ENCODE assay signal across 8 cellular contexts in the genomic region with DNA sequence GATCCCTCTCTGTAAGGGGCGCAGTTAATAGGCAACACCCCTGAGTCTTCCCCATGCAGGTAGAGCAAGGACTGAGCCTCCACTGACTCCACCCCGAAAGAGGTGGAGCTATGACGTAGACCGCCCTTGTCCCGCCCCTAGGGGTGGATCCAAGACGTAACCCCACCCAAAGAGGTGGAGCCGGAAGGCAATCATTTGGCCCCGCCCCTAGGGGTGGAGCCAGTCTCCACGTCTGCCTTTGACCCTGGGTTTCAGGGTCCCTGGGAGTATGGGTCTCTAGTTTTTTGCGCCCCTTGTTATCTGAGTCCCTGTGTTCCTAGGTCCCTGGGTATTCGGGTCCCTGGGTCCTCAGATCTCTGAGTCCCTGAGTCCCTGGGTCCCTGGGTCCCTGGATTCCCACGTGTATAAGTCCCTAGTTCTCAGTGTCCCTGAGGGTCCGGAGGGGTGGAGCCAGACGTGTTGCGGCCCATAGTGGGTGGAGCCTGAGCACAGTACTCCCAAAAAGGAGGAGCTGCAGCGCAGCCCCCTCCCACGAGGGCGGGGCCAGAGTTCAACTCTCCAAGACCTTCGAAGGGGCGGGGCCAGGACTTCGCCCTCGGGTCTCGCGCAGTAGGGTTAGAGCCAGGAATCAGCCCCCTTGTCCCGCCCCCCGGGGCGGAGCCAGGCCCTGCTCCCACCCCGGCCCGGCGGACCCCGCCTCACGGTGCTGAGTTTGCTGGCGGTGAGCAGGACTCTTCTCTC. TPM values are rescaled to one million over a fixed set of nuclear protein-coding genes. Genes with fewer than 3 reads are reported as not detected.
DNase-seq lines count a peak whose midpoint lies in the region; ATAC-seq and TF ChIP-seq lines count a peak whose summit lies in the region.

No MANE protein-coding gene starts in this region.

- peaks cover 30 to 69% of the 10 kb centered on the region in 2 donors for H3K36me3 Mint-ChIP-seq in CD14-positive monocyte

- DNase-seq in NCI-H146 (lab: John Stamatoyannopoulos, UW) (peak; percentile 73), NCI-H146 treated with DMSO at 0.1 percent for 48 hours (lab: John Stamatoyannopoulos, UW; ENCODE audit: unreplicated experiment) (no peak), T-helper 2 cell (peak; percentile 40 to 62 (median 55)), astrocyte of the spinal cord (ENCODE audit: low read depth, low spot score) (peak; percentile 30), skeletal muscle cell (ENCODE audit: low read depth) (no peak), CD14-positive monocyte (ENCODE audit: low spot score) (no peak)

- H3K4me3 ChIP-seq in astrocyte of the spinal cord (ENCODE audit: low read depth, low read length) = peak overlapping the region; percentile 7
- H3K4me3 ChIP-seq in iPS-11a (ENCODE audit: low read depth, low read length) = peak overlapping the region; percentile 56
- H3K4me3 ChIP-seq in skeletal muscle cell (ENCODE audit: low read depth, low read length) = peak overlapping the region; percentile 27

- peaks cover 0 to 1% (median 0%) of the 10 kb centered on the region in 3 donors for H3K27me3 Mint-ChIP-seq in CD14-positive monocyte (ENCODE audit: low read depth in 3 of 3)

- in situ Hi-C loops in astrocyte of the spinal cord (cut with HindIII; ENCODE audit: low sequenced_read_pairs) = no loop called here

- ATAC-seq in GM18870 (IDR thresholded peaks at IDR 0.05; ENCODE audit: unreplicated experiment) = no peak

- H3K4me1 Mint-ChIP-seq in CD14-positive monocyte = peaks cover 14% of the 10 kb centered on the region

- H3K9me3 Mint-ChIP-seq in CD14-positive monocyte = peaks cover 0 to 8% (median 0%) of the 10 kb centered on the region in 7 donors

- TF ChIP-seq CTCF in astrocyte of the spinal cord (IDR thresholded peaks at IDR 0.05; ENCODE audit: low read depth, low read length) = no peak
- TF ChIP-seq CTCF in CD14-positive monocyte (IDR thresholded peaks at IDR 0.05) = no peak

- intact Hi-C loops in CD14-positive monocyte (cut with micrococcal nuclease) = no loop called here

- peak overlapping the region in 2 of 7 donors; percentile 25 to 69 for H3K27ac Mint-ChIP-seq in CD14-positive monocyte

- H3K4me3 Mint-ChIP-seq in CD14-positive monocyte = no peak overlapping the region

RNA-seq across cellular contexts. Expression of a gene that starts 5.3 kb away (rescaled TPM):
- 10 to 100 TPM; 11.2 to 20.5 TPM for polyA plus RNA-seq in CD14-positive monocyte

RNA-seq across cellular contexts. Expression of a gene that starts 12.3 kb away (rescaled TPM):
- polyA plus RNA-seq in CD14-positive monocyte = not detected

RNA-seq across cellular contexts. Expression of a gene that starts 16.7 kb away (rescaled TPM):
- polyA plus RNA-seq in CD14-positive monocyte = under 1 TPM in 1 of 2 donors, not detected in 1; 0.15 TPM

RNA-seq across cellular contexts. Expression of a gene that starts 25.8 kb away (rescaled TPM):
- not detected for polyA plus RNA-seq in CD14-positive monocyte

RNA-seq across cellular contexts. Expression of a gene that starts 42.8 kb away (rescaled TPM):
- polyA plus RNA-seq in CD14-positive monocyte = not detected

Comparison
In these comparisons a context has a peak if more than half of its experiments do, and no peak if none do; other contexts are left out.
1. DNase-seq: peak in NCI-H146 (single experiment), T-helper 2 cell (5 of 5) and astrocyte of the spinal cord (single experiment); none in NCI-H146 treated with DMSO at 0.1 percent for 48 hours (single experiment), skeletal muscle cell (single experiment) and CD14-positive monocyte (single experiment).
2. Peak in every context shown above with its lines, with median percentiles within 50 percentile points of each other: H3K4me3 ChIP-seq.